ENCODE assay signal across 9 cellular contexts in genomic region chr7:116970148-116970910, GRCh38. TPM values are rescaled to one million over a fixed set of nuclear protein-coding genes. Genes with fewer than 3 reads are reported as not detected.
DNase-seq lines count a peak whose midpoint lies in the region; ATAC-seq and TF ChIP-seq lines count a peak whose summit lies in the region.
"Had no signal": no experiment of that assay in that cellular context is flagged by ENCODE, and none has a peak within 500 bp of the region (broad histone marks: within the 10 kb centered on the region; RNA-seq: fewer than 3 reads in every experiment).

No MANE protein-coding gene starts in this region.

- TF ChIP-seq CTCF in heart left ventricle (IDR thresholded peaks at IDR 0.05): no peak

- no peak for DNase-seq in heart left ventricle
- DNase-seq in Right ventricle myocardium inferior (ENCODE audit: missing footprints): no peak
- DNase-seq in sciatic nerve (ENCODE audit: low spot score): no peak
- no peak for DNase-seq in AG08395 (ENCODE audit: low spot score)
- DNase-seq in NCI-H345 treated with DMSO at 0.1 percent for 48 hours (lab: John Stamatoyannopoulos, UW; ENCODE audit: unreplicated experiment): no peak
- DNase-seq in HuH-7 (ENCODE audit: low spot score): no peak
- DNase-seq: NCI-H524 had no signal

- ATAC-seq in heart left ventricle (peak; percentile 16 to 44 (median 28)), Right ventricle myocardium inferior (no peak), HG02759 (IDR thresholded peaks at IDR 0.05; ENCODE audit: unreplicated experiment) (peak; percentile 77), HG03571 (IDR thresholded peaks at IDR 0.05; ENCODE audit: unreplicated experiment) (peak; percentile 73), sciatic nerve (peak; percentile 36)

- no peak overlapping the region for H3K4me3 ChIP-seq in heart left ventricle

- TF ChIP-seq POLR2A in heart left ventricle (IDR thresholded peaks at IDR 0.05): no peak

- intact Hi-C loops in heart left ventricle (cut with DNase I): no loop called here
- intact Hi-C loops in Right ventricle myocardium inferior (cut with DNase I): no loop called here
- intact Hi-C loops in sciatic nerve (cut with DNase I): no loop called here

- H3K27ac ChIP-seq in heart left ventricle: peak overlapping the region in 1 of 12 donors; percentile 23

- H3K27me3 ChIP-seq in heart left ventricle: no peaks in the 10 kb centered on the region

- H3K4me1 ChIP-seq in heart left ventricle: peaks cover 0 to 31% (median 12%) of the 10 kb centered on the region in 12 donors

- 62 to 64% (median 63%) methylated on average over 4 of the region's 4 CpGs for WGBS in heart left ventricle, 4 donors

- H3K9me3 ChIP-seq in heart left ventricle: no peaks in the 10 kb centered on the region

- H3K36me3 ChIP-seq in heart left ventricle: no peaks in the 10 kb centered on the region

RNA-seq across cellular contexts. Expression of gene ST7, which starts 17.0 kb away (rescaled TPM):
- 10 to 100 TPM; 22.3 to 41.3 (median 25.5) TPM for total RNA-seq in heart left ventricle
- 10 to 100 TPM; 16.0 to 31.7 TPM for polyA plus RNA-seq in heart left ventricle
- 29.5 TPM for total RNA-seq in Right ventricle myocardium inferior
- 19.7 TPM for total RNA-seq in sciatic nerve
